Comparison of ENCODE assay signal across 1 cellular context in the genomic region with DNA sequence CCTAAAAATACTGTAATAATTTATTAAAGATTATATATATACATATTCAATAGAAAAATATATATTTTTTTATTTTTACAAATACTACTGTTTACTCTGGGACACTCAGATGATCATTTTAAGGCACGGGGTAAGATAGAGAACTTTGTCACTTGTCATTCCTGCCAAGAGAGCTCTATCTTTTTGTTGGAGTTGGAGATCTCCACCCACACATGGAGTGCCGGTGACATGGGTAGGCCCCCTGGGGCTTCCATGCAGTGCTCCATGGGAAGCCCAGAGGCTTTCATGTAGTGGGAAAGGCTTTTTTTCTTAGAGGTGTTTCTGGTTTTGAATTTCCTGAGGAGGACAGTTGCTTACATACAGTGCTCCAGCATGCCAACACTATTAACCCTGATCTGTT.
TF ChIP-seq lines count a peak whose summit lies in the region.

No MANE protein-coding gene starts in this region.

TF ChIP-seq in A549, 52 proteins besides CTCF, POLR2A, EP300 and RAD21 (continued from another document):
- TF ChIP-seq JUN (IDR thresholded peaks at IDR 0.05) (no peak), CHD4 (IDR thresholded peaks at IDR 0.05; ENCODE audit: borderline replicate concordance) (no peak), MYC (IDR thresholded peaks at IDR 0.05; ENCODE audit: borderline replicate concordance, low read length) (no peak), ZFP36 (IDR thresholded peaks at IDR 0.05; ENCODE audit: borderline replicate concordance, partially characterized antibody) (no peak), HOXB5 (CRISPR knock-in tag; IDR thresholded peaks at IDR 0.05) (no peak)
